ENCODE assay signal across 23 cellular contexts in the genomic region with DNA sequence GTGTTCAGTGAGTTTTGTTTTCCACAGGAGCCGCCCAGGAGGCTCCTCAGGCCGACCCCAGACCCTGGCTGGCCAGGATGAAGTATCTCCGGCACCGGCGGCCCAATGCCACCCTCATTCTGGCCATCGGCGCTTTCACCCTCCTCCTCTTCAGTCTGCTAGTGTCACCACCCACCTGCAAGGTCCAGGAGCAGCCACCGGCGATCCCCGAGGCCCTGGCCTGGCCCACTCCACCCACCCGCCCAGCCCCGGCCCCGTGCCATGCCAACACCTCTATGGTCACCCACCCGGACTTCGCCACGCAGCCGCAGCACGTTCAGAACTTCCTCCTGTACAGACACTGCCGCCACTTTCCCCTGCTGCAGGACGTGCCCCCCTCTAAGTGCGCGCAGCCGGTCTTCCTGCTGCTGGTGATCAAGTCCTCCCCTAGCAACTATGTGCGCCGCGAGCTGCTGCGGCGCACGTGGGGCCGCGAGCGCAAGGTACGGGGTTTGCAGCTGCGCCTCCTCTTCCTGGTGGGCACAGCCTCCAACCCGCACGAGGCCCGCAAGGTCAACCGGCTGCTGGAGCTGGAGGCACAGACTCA. TPM values are rescaled to one million over a fixed set of nuclear protein-coding genes. Genes with fewer than 3 reads are reported as not detected.
DNase-seq lines count a peak whose midpoint lies in the region; ATAC-seq and TF ChIP-seq lines count a peak whose summit lies in the region.
"Had no signal": no experiment of that assay in that cellular context is flagged by ENCODE, and none has a peak within 500 bp of the region (broad histone marks: within the 10 kb centered on the region; RNA-seq: fewer than 3 reads in every experiment).

No MANE protein-coding gene starts in this region.

- H3K4me1 Mint-ChIP-seq in GM23338 (no peaks in the 10 kb centered on the region), immature natural killer cell (peaks cover 8 to 10% of the 10 kb centered on the region in 2 donors)
- H3K4me1 Mint-ChIP-seq in activated CD8-positive, alpha-beta T cell treated with anti-CD3 and anti-CD28 coated beads for 36 hours (ENCODE audit: low read depth): peaks cover 16% of the 10 kb centered on the region
- H3K4me1 Mint-ChIP-seq: neural progenitor cell had no signal

- H3K9me3 Mint-ChIP-seq in GM23338 (no peaks in the 10 kb centered on the region), immature natural killer cell (no peaks in the 10 kb centered on the region)
- H3K9me3 Mint-ChIP-seq in activated CD8-positive, alpha-beta T cell treated with anti-CD3 and anti-CD28 coated beads for 36 hours: no peaks in the 10 kb centered on the region
- H3K9me3 Mint-ChIP-seq: HFFc6, neural progenitor cell had no signal

- H3K4me3 Mint-ChIP-seq in GM23338: no peak overlapping the region
- H3K4me3 Mint-ChIP-seq in activated CD8-positive, alpha-beta T cell treated with anti-CD3 and anti-CD28 coated beads for 36 hours: peak overlapping the region; percentile 8
- peak overlapping the region in 3 of 5 donors; percentile 40 to 63 (median 51) for H3K4me3 Mint-ChIP-seq in immature natural killer cell
- H3K4me3 Mint-ChIP-seq: HFFc6, neural progenitor cell had no signal

- H2AFZ ChIP-seq in GM23338: no peak overlapping the region
- H2AFZ ChIP-seq: neural progenitor cell had no signal

- H3K9me2 ChIP-seq in GM23338 (ENCODE audit: insufficient read depth): no peaks in the 10 kb centered on the region
- H3K9me2 ChIP-seq: SK-N-SH had no signal

- no peak overlapping the region for H3K4me2 ChIP-seq in GM23338
- H3K4me2 ChIP-seq: neural progenitor cell, SK-N-SH had no signal

- no peaks in the 10 kb centered on the region for H3K4me1 ChIP-seq in GM23338 (ENCODE audit: insufficient read depth)
- H3K4me1 ChIP-seq: colonic mucosa, neural progenitor cell, tibial artery had no signal

- ATAC-seq in activated CD4-positive, CD25-positive, alpha-beta regulatory T cell treated with anti-CD3 and anti-CD28 coated beads, Interleukin-2, amount 50 U/mL, for 24 hours: peak; percentile 38 to 56
- no peak for ATAC-seq in GM23338
- ATAC-seq in activated CD8-positive, alpha-beta T cell treated with anti-CD3 and anti-CD28 coated beads for 36 hours: no peak

- no peak for DNase-seq in activated CD4-positive, CD25-positive, alpha-beta regulatory T cell treated with anti-CD3 and anti-CD28 coated beads, Interleukin-2, amount 50 U/mL, for 72 hours
- DNase-seq in GM23338 (ENCODE audit: low spot score): peak; percentile 27
- DNase-seq in activated CD8-positive, alpha-beta T cell treated with anti-CD3 and anti-CD28 coated beads for 36 hours: peak; percentile 29
- DNase-seq in immature natural killer cell: no peak
- no peak for DNase-seq in NCI-H526 (lab: John Stamatoyannopoulos, UW)
- DNase-seq in inferior parietal cortex (ENCODE audit: extremely low spot score): no peak
- DNase-seq in cerebellar cortex (ENCODE audit: low spot score): no peak
- DNase-seq: activated CD4-positive, alpha-beta T cell treated with anti-CD3 and anti-CD28 coated beads, Interleukin-2, amount 50 U/mL, for 1 hour; colonic mucosa; foreskin fibroblast; HFFc6; KG1; NCI-H1048; NCI-H2107; SK-N-SH; stimulated activated CD4-positive, alpha-beta T cell treated with anti-CD3 and anti-CD28 coated beads, Interleukin-12 subunit alpha, Interleukin-12 subunit beta, amount 100 ng/mL, for 4 hours; tibial artery had no signal

- H3K27ac ChIP-seq in GM23338 (ENCODE audit: low read depth): no peak overlapping the region
- H3K27ac ChIP-seq: colonic mucosa, neural progenitor cell, tibial artery had no signal

- no peak for TF ChIP-seq CTCF in GM23338 (conservative IDR thresholded peaks at IDR 0.05; ENCODE audit: low read depth in 2 of 2)
- TF ChIP-seq CTCF in activated CD8-positive, alpha-beta T cell treated with anti-CD3 and anti-CD28 coated beads for 36 hours (IDR thresholded peaks at IDR 0.05): no peak

- H3K79me2 ChIP-seq in GM23338 (replicated peaks; ENCODE audit: insufficient read depth): no peaks in the 10 kb centered on the region

- no peaks in the 10 kb centered on the region for H3F3A ChIP-seq in GM23338 (replicated peaks; ENCODE audit: low read depth)

- no peaks in the 10 kb centered on the region for H3K36me3 ChIP-seq in GM23338 (ENCODE audit: insufficient read depth)
- H3K36me3 ChIP-seq: colonic mucosa, neural progenitor cell, tibial artery had no signal

- H3K27ac Mint-ChIP-seq in GM23338 (no peak overlapping the region), immature natural killer cell (no peak overlapping the region)
- H3K27ac Mint-ChIP-seq in activated CD8-positive, alpha-beta T cell treated with anti-CD3 and anti-CD28 coated beads for 36 hours: no peak overlapping the region
- H3K27ac Mint-ChIP-seq: HFFc6, neural progenitor cell had no signal

- H3K36me3 Mint-ChIP-seq in GM23338 (ENCODE audit: low read depth): no peaks in the 10 kb centered on the region
- H3K36me3 Mint-ChIP-seq in activated CD8-positive, alpha-beta T cell treated with anti-CD3 and anti-CD28 coated beads for 36 hours (ENCODE audit: low read depth): no peaks in the 10 kb centered on the region
- no peaks in the 10 kb centered on the region for H3K36me3 Mint-ChIP-seq in immature natural killer cell
- H3K36me3 Mint-ChIP-seq: neural progenitor cell had no signal

- no peaks in the 10 kb centered on the region for H4K20me1 ChIP-seq in GM23338 (replicated peaks; ENCODE audit: insufficient read depth)

- POLR2A ChIA-PET in activated CD8-positive, alpha-beta T cell treated with anti-CD3 and anti-CD28 coated beads for 36 hours (lab: Charles Lee): interaction anchor here (1.0 kb wide), 1 partner anchor 41 kb away, joined by 3 read pairs; no protein-coding TSS in a partner anchor

- no peak overlapping the region for H3K4me3 ChIP-seq in GM23338
- H3K4me3 ChIP-seq: colonic mucosa, neural progenitor cell, tibial artery had no signal

- CTCF ChIA-PET in activated CD8-positive, alpha-beta T cell treated with anti-CD3 and anti-CD28 coated beads for 36 hours (lab: Charles Lee): no interaction called here

- intact Hi-C loops in activated CD8-positive, alpha-beta T cell treated with anti-CD3 and anti-CD28 coated beads for 36 hours (cut with micrococcal nuclease): no loop called here

- H3K27me3 Mint-ChIP-seq in GM23338 (ENCODE audit: insufficient read depth, low read depth, poor library complexity) (peaks cover 4% of the 10 kb centered on the region), immature natural killer cell (ENCODE audit: low read depth in 3 of 3) (peaks cover 2 to 5% (median 2%) of the 10 kb centered on the region in 3 donors)
- H3K27me3 Mint-ChIP-seq in activated CD8-positive, alpha-beta T cell treated with anti-CD3 and anti-CD28 coated beads for 36 hours: no peaks in the 10 kb centered on the region

- no peaks in the 10 kb centered on the region for H3K27me3 ChIP-seq in GM23338 (ENCODE audit: insufficient read depth)
- H3K27me3 ChIP-seq: colonic mucosa, neural progenitor cell had no signal

TF ChIP-seq in GM23338, 12 proteins besides CTCF, POLR2A, EP300 and RAD21:
- TF ChIP-seq JUNB (IDR thresholded peaks at IDR 0.05; ENCODE audit: unreplicated experiment) (no peak), ZNF331 (CRISPR knock-in tag; IDR thresholded peaks at IDR 0.05; ENCODE audit: low read depth) (no peak), EZH2phosphoT487 (IDR thresholded peaks at IDR 0.05; ENCODE audit: unreplicated experiment) (no peak), ZNF114 (CRISPR knock-in tag; IDR thresholded peaks at IDR 0.05) (no peak), NANOG (IDR thresholded peaks at IDR 0.05; ENCODE audit: borderline replicate concordance) (no peak)

RNA-seq across cellular contexts. Expression of a gene that starts 12.9 kb away (rescaled TPM):
- 1.0 and 1.9 TPM in 2 replicates for total RNA-seq in GM23338 (2014; rRNA removed; shearing (Covaris generic))
- polyA plus RNA-seq in GM23338 (2016; fragmentation: Nextera tagmentation; extraction: Ambion mirVana) (0.90 and 0.99 TPM in 2 replicates), immature natural killer cell (not detected)
- total RNA-seq in activated CD8-positive, alpha-beta T cell treated with anti-CD3 and anti-CD28 coated beads for 36 hours: under 1 TPM in 1 of 2 experiments, not detected in 1; 0.20 TPM
- total RNA-seq: A172, endothelial cell of umbilical vein, HFFc6 had no signal
- polyA plus RNA-seq: BJ, SK-N-SH had no signal

RNA-seq across cellular contexts. Expression of a gene that starts 13.5 kb away (rescaled TPM):
- total RNA-seq in GM23338 (2014; rRNA removed; shearing (Covaris generic)): not detected in 2 replicates
- polyA plus RNA-seq in GM23338 (2016; fragmentation: Nextera tagmentation; extraction: Ambion mirVana): 0.76 and 1.5 TPM in 2 replicates
- 1 to 10 TPM; 5.9 to 6.9 TPM for total RNA-seq in activated CD8-positive, alpha-beta T cell treated with anti-CD3 and anti-CD28 coated beads for 36 hours
- polyA plus RNA-seq in immature natural killer cell: 1 to 10 TPM in 1 of 3 donors, under 1 TPM in 1, not detected in 1; 0.60 to 2.0 TPM
- total RNA-seq: A172, colonic mucosa, endothelial cell of umbilical vein, HFFc6, renal cortical epithelial cell had no signal
- polyA plus RNA-seq: endothelial cell of umbilical vein had no signal

RNA-seq across cellular contexts. Expression of a gene that starts 40.0 kb away (rescaled TPM):
- 4.2 and 5.4 TPM in 2 replicates for total RNA-seq in GM23338 (2014; rRNA removed; shearing (Covaris generic))
- polyA plus RNA-seq in GM23338 (2016; fragmentation: Nextera tagmentation; extraction: Ambion mirVana): 2.8 and 2.9 TPM in 2 replicates
- 100 to 1,000 TPM; 120 to 126 TPM for total RNA-seq in activated CD8-positive, alpha-beta T cell treated with anti-CD3 and anti-CD28 coated beads for 36 hours
- polyA plus RNA-seq in immature natural killer cell: 10 to 100 TPM; 43.5 to 79.8 (median 47.4) TPM

RNA-seq across cellular contexts. Expression of a gene that starts 51.9 kb away (rescaled TPM):
- 1,233 and 1,314 TPM in 2 replicates for total RNA-seq in GM23338 (2014; rRNA removed; shearing (Covaris generic))
- polyA plus RNA-seq in GM23338 (2016; fragmentation: Nextera tagmentation; extraction: Ambion mirVana) (2,829 and 2,918 TPM in 2 replicates), immature natural killer cell (1,000 to 10,000 TPM; 1,385 to 2,434 (median 1,562) TPM)
- total RNA-seq in activated CD8-positive, alpha-beta T cell treated with anti-CD3 and anti-CD28 coated beads for 36 hours: 1,000 to 10,000 TPM; 3,663 to 3,679 TPM

RNA-seq across cellular contexts. Expression of a gene that starts 56.5 kb away (rescaled TPM):
- 22.4 and 42.3 TPM in 2 replicates for total RNA-seq in GM23338 (2014; rRNA removed; shearing (Covaris generic))
- 14.9 and 18.5 TPM in 2 replicates for polyA plus RNA-seq in GM23338 (2016; fragmentation: Nextera tagmentation; extraction: Ambion mirVana)
- total RNA-seq in activated CD8-positive, alpha-beta T cell treated with anti-CD3 and anti-CD28 coated beads for 36 hours: 10 to 100 TPM; 36.9 to 38.3 TPM
- polyA plus RNA-seq in immature natural killer cell: 10 to 100 TPM in 1 of 3 donors, 1 to 10 TPM in 2; 2.0 to 27.0 (median 6.7) TPM

Comparison
In these comparisons a context has a peak if more than half of its experiments do, and no peak if none do; other contexts are left out.
1. ATAC-seq: peak in activated CD4-positive, CD25-positive, alpha-beta regulatory T cell treated with anti-CD3 and anti-CD28 coated beads, Interleukin-2, amount 50 U/mL, for 24 hours (2 of 2); none in GM23338 (single experiment) and activated CD8-positive, alpha-beta T cell treated with anti-CD3 and anti-CD28 coated beads for 36 hours (single experiment).
2. DNase-seq: peak in GM23338 (single experiment) and activated CD8-positive, alpha-beta T cell treated with anti-CD3 and anti-CD28 coated beads for 36 hours (single experiment); none in activated CD4-positive, CD25-positive, alpha-beta regulatory T cell treated with anti-CD3 and anti-CD28 coated beads, Interleukin-2, amount 50 U/mL, for 72 hours (single experiment), immature natural killer cell (0 of 3), NCI-H526 (0 of 2), inferior parietal cortex (single experiment) and cerebellar cortex (single experiment).
3. RNA of a gene that starts 40.0 kb away (total RNA-seq): 120 to 126 TPM in activated CD8-positive, alpha-beta T cell treated with anti-CD3 and anti-CD28 coated beads for 36 hours; 4.2 to 5.4 TPM in GM23338; every median in the first group is over 10 times any median in the second.